ENCODE assay signal across 11 cellular contexts in genomic region chr6:75147512-75147911, GRCh38. TPM values are rescaled to one million over a fixed set of nuclear protein-coding genes. Genes with fewer than 3 reads are reported as not detected.
DNase-seq lines count a peak whose midpoint lies in the region; ATAC-seq and TF ChIP-seq lines count a peak whose summit lies in the region.
"Had no signal": no experiment of that assay in that cellular context is flagged by ENCODE, and none has a peak within 500 bp of the region (broad histone marks: within the 10 kb centered on the region; RNA-seq: fewer than 3 reads in every experiment).

No MANE protein-coding gene starts in this region.

- no peak for DNase-seq in activated naive CD8-positive, alpha-beta T cell treated with anti-CD3 and anti-CD28 coated beads, Interleukin-2, amount 50 U/mL, for 24 hours
- DNase-seq in activated naive CD8-positive, alpha-beta T cell treated with anti-CD3 and anti-CD28 coated beads for 36 hours: no peak
- DNase-seq in left ventricle myocardium superior (no peak), left lung (no peak), smooth muscle cell (lab: John Stamatoyannopoulos, UW; ENCODE audit: unreplicated experiment) (no peak), SIG-M5 (lab: John Stamatoyannopoulos, UW) (no peak)
- DNase-seq: right lobe of liver had no signal

- no peaks in the 10 kb centered on the region for H3F3A ChIP-seq in smooth muscle cell (ENCODE audit: low read depth)

- H3K9ac ChIP-seq in smooth muscle cell (ENCODE audit: low read depth): no peak overlapping the region

- H3K4me3 Mint-ChIP-seq in activated naive CD8-positive, alpha-beta T cell treated with anti-CD3 and anti-CD28 coated beads, Interleukin-2, amount 50 U/mL, for 24 hours: no peak overlapping the region
- no peak overlapping the region for H3K4me3 Mint-ChIP-seq in activated naive CD8-positive, alpha-beta T cell treated with anti-CD3 and anti-CD28 coated beads for 36 hours

- ATAC-seq in activated naive CD8-positive, alpha-beta T cell treated with anti-CD3 and anti-CD28 coated beads, Interleukin-2, amount 50 U/mL, for 24 hours: peak; percentile 91
- ATAC-seq in HG02588 (IDR thresholded peaks at IDR 0.05; ENCODE audit: unreplicated experiment) (peak; percentile 89), HG03469 (IDR thresholded peaks at IDR 0.05; ENCODE audit: unreplicated experiment) (peak; percentile 97), left ventricle myocardium superior (no peak), left lung (no peak)
- ATAC-seq: right lobe of liver had no signal

- H3K27me3 Mint-ChIP-seq in activated naive CD8-positive, alpha-beta T cell treated with anti-CD3 and anti-CD28 coated beads, Interleukin-2, amount 50 U/mL, for 24 hours: peaks cover 13% of the 10 kb centered on the region
- H3K27me3 Mint-ChIP-seq in activated naive CD8-positive, alpha-beta T cell treated with anti-CD3 and anti-CD28 coated beads for 36 hours: peaks cover 17% of the 10 kb centered on the region

- no peaks in the 10 kb centered on the region for H3K36me3 Mint-ChIP-seq in activated naive CD8-positive, alpha-beta T cell treated with anti-CD3 and anti-CD28 coated beads, Interleukin-2, amount 50 U/mL, for 24 hours (ENCODE audit: low read depth)
- H3K36me3 Mint-ChIP-seq in activated naive CD8-positive, alpha-beta T cell treated with anti-CD3 and anti-CD28 coated beads for 36 hours: no peaks in the 10 kb centered on the region

- H3K9me3 Mint-ChIP-seq in activated naive CD8-positive, alpha-beta T cell treated with anti-CD3 and anti-CD28 coated beads, Interleukin-2, amount 50 U/mL, for 24 hours: peaks cover 6% of the 10 kb centered on the region
- peaks cover 8% of the 10 kb centered on the region for H3K9me3 Mint-ChIP-seq in activated naive CD8-positive, alpha-beta T cell treated with anti-CD3 and anti-CD28 coated beads for 36 hours

- no peaks in the 10 kb centered on the region for H3K9me3 ChIP-seq in left lung
- H3K9me3 ChIP-seq in smooth muscle cell (replicated peaks; ENCODE audit: low read depth): no peaks in the 10 kb centered on the region
- H3K9me3 ChIP-seq: esophagus muscularis mucosa, right lobe of liver had no signal

- no peaks in the 10 kb centered on the region for H3K79me2 ChIP-seq in smooth muscle cell (ENCODE audit: low read depth)

- H3K36me3 ChIP-seq in left lung (no peaks in the 10 kb centered on the region), smooth muscle cell (ENCODE audit: low read depth) (peaks cover 6% of the 10 kb centered on the region)
- H3K36me3 ChIP-seq: right lobe of liver had no signal

- H3K4me2 ChIP-seq in smooth muscle cell: no peak overlapping the region

- H3K4me3 ChIP-seq in left lung (no peak overlapping the region), smooth muscle cell (no peak overlapping the region)
- H3K4me3 ChIP-seq: esophagus muscularis mucosa, lung, right lobe of liver had no signal

- no peaks in the 10 kb centered on the region for H4K20me1 ChIP-seq in smooth muscle cell (ENCODE audit: low read depth)

- TF ChIP-seq CTCF in left lung (IDR thresholded peaks at IDR 0.05) (no peak), smooth muscle cell (IDR thresholded peaks at IDR 0.05; ENCODE audit: borderline replicate concordance, insufficient read depth, poor library complexity, severe bottlenecking) (no peak)

- peaks cover 2% of the 10 kb centered on the region for H3K4me1 Mint-ChIP-seq in activated naive CD8-positive, alpha-beta T cell treated with anti-CD3 and anti-CD28 coated beads, Interleukin-2, amount 50 U/mL, for 24 hours
- H3K4me1 Mint-ChIP-seq in activated naive CD8-positive, alpha-beta T cell treated with anti-CD3 and anti-CD28 coated beads for 36 hours: peaks cover 7% of the 10 kb centered on the region

- whole genome bisulfite sequencing in smooth muscle cell (ENCODE audit: low lambda C conversion rate): 89% methylated on average over 2 of the region's 2 CpGs

- H3K27me3 ChIP-seq in left lung (no peaks in the 10 kb centered on the region), smooth muscle cell (ENCODE audit: low read depth) (peaks cover 5% of the 10 kb centered on the region)
- H3K27me3 ChIP-seq: esophagus muscularis mucosa, right lobe of liver had no signal

- H3K4me1 ChIP-seq in left lung: no peaks in the 10 kb centered on the region
- H3K4me1 ChIP-seq in smooth muscle cell (ENCODE audit: low read depth): no peaks in the 10 kb centered on the region
- H3K4me1 ChIP-seq: right lobe of liver had no signal

- intact Hi-C loops in left ventricle myocardium superior (cut with micrococcal nuclease) (no loop called here), left lung (cut with DNase I) (no loop called here)

- H3K27ac ChIP-seq in left lung: no peak overlapping the region
- no peak overlapping the region for H3K27ac ChIP-seq in smooth muscle cell (ENCODE audit: low read depth)
- H3K27ac ChIP-seq: right lobe of liver had no signal

- H3K27ac Mint-ChIP-seq in activated naive CD8-positive, alpha-beta T cell treated with anti-CD3 and anti-CD28 coated beads, Interleukin-2, amount 50 U/mL, for 24 hours: peak overlapping the region; percentile 21
- no peak overlapping the region for H3K27ac Mint-ChIP-seq in activated naive CD8-positive, alpha-beta T cell treated with anti-CD3 and anti-CD28 coated beads for 36 hours

- H2AFZ ChIP-seq in smooth muscle cell (ENCODE audit: low read depth): no peak overlapping the region

RNA-seq across cellular contexts. Expression of gene COL12A1, which starts 58.3 kb away (rescaled TPM):
- under 1 TPM in 1 of 2 experiments, not detected in 1; 0.16 TPM for total RNA-seq in activated naive CD8-positive, alpha-beta T cell treated with anti-CD3 and anti-CD28 coated beads for 36 hours
- total RNA-seq in left ventricle myocardium superior: 9.5 TPM
- total RNA-seq in left lung: 10 to 100 TPM; 26.5 to 74.3 TPM
- 154 and 214 TPM in 2 replicates for total RNA-seq in smooth muscle cell
- polyA plus RNA-seq in smooth muscle cell: 27.9 and 44.2 TPM in 2 replicates

Comparison
In these comparisons a context has a peak if more than half of its experiments do, and no peak if none do; other contexts are left out.
1. ATAC-seq: peak in activated naive CD8-positive, alpha-beta T cell treated with anti-CD3 and anti-CD28 coated beads, Interleukin-2, amount 50 U/mL, for 24 hours (single experiment), HG02588 (single experiment) and HG03469 (single experiment); none in left ventricle myocardium superior (single experiment) and left lung (single experiment).